Comparison of ENCODE assay signal across 8 cellular contexts in the genomic region with DNA sequence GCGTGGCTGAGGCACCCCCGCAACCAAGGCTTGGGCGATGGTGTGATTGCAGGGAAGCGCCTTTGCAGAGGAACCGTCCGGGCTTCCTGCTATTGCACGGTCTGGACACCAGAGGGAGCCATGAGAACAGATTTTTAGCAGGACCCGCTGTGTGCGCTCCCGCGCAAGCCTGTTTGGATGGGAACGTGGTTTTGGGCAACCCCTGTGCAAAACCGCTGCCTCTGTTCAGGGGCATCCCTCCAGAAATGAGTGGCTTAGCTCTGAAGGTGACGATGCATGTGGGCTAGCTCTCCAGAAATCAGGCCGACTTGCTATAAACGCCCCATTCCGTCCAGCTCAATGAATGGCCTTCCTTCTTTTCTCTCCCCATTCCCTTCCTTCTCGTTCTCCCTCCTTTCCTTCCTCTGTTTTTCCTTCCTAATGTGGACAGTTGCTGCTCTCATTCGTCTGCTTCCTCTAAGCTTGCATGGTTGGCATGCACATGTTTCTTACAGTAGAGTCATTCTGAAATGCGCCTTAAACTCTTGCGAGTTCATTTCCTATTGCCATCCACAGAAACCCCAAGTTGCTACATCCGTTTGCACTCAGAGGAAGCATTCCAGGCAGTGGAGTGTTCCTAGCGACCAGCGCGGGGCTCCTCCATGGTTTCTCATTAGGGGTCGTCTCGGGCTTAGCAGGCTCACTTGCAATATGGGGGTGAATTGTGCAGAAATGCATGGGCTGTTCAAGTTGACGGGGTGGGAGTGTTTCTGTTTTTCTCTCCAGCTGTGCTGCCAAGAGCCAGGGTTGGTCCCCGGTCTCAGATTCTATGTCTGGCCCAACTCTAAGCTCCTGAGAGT.
DNase-seq lines count a peak whose midpoint lies in the region; ATAC-seq, FAIRE-seq and TF ChIP-seq lines count a peak whose summit lies in the region.

No MANE protein-coding gene starts in this region.

- intact Hi-C loops in GM12878 (cut with micrococcal nuclease; ENCODE audit: unreplicated experiment), result loop anchor here (1.0 kb wide), 1 partner anchor 904 kb away; no protein-coding TSS in a partner anchor

- H3K4me3 ChIP-seq in MG63 (no peak overlapping the region), GM12878 (peak overlapping the region; percentile 27; the same call in 1 of the 2 replicates), iPS DF 6.9 (ENCODE audit: low read length) (no peak overlapping the region), skeletal muscle satellite cell (ENCODE audit: low read length) (peak overlapping the region; percentile 38)

- TF ChIP-seq POLR2A in GM12878 (IDR thresholded peaks at IDR 0.05; ENCODE audit: low read depth, low read length), result no peak

- ATAC-seq in GM21576 (IDR thresholded peaks at IDR 0.05; ENCODE audit: unreplicated experiment), result peak; percentile 47
- peak; percentile 92 for ATAC-seq in GM12878

- no peak for TF ChIP-seq EP300 in GM12878 (IDR thresholded peaks at IDR 0.05; ENCODE audit: borderline replicate concordance in 1 of 2, control insufficient read depth in 1 of 2, low read depth in 2 of 2, low read length in 2 of 2)

- H3K4me2 ChIP-seq in GM12878 (ENCODE audit: control insufficient read depth, insufficient read depth) (peak overlapping the region; percentile 68), skeletal muscle satellite cell (ENCODE audit: low read length) (peak overlapping the region; percentile 75)

- TF ChIP-seq RAD21 in GM12878 (IDR thresholded peaks at IDR 0.05; ENCODE audit: insufficient read depth, low read depth, low read length), result peak; percentile 75

- DNase-seq in COLO829 (ENCODE audit: low spot score) (peak; percentile 63), MG63 (peak; percentile 42), GM12878 (ENCODE audit: low read depth, low spot score) (no peak), iPS DF 6.9 (ENCODE audit: low read depth, low spot score) (peak; percentile 70), glomerular visceral epithelial cell (ENCODE audit: extremely low spot score) (no peak)
- DNase-seq in T-helper 2 cell treated with Interferon-gamma antibody and Interleukin-4, amounts not matched to agents 5 μg/mL and 100 μg/mL, for 36 hours (ENCODE audit: low spot score), result peak; percentile 32

- H3K27me3 Mint-ChIP-seq in T-helper 2 cell treated with Interferon-gamma antibody and Interleukin-4, amounts not matched to agents 5 μg/mL and 100 μg/mL, for 36 hours (ENCODE audit: low read depth), result no peaks in the 10 kb centered on the region

- H4K20me1 ChIP-seq in GM12878 (ENCODE audit: control insufficient read depth, insufficient read depth), result no peaks in the 10 kb centered on the region

- peaks cover 3% of the 10 kb centered on the region for H3K4me1 Mint-ChIP-seq in T-helper 2 cell treated with Interferon-gamma antibody and Interleukin-4, amounts not matched to agents 5 μg/mL and 100 μg/mL, for 36 hours (ENCODE audit: low read depth)

- H3K9me3 ChIP-seq in MG63 (no peaks in the 10 kb centered on the region), GM12878 (replicated peaks; ENCODE audit: control insufficient read depth, insufficient read depth, low read length) (no peaks in the 10 kb centered on the region), iPS DF 6.9 (ENCODE audit: control insufficient read depth, insufficient read depth, low read length) (no peaks in the 10 kb centered on the region), skeletal muscle satellite cell (replicated peaks; ENCODE audit: low read length) (no peaks in the 10 kb centered on the region)

- H3K9ac ChIP-seq in GM12878 (ENCODE audit: control insufficient read depth, insufficient read depth, low read length), result no peak overlapping the region
- H3K9ac ChIP-seq in skeletal muscle satellite cell (ENCODE audit: low read depth, low read length), result no peak overlapping the region

- POLR2A ChIA-PET in GM12878 (lab: Charles Lee), result no interaction called here

- WGBS in GM12878 (ENCODE audit: insufficient coverage, insufficient replicate concordance, low lambda C conversion rate, missing lambda C conversion rate), result 2% methylated on average over 29 of the region's 29 CpGs
- no CpG with 5 or more reads among the region's 29 CpGs for WGBS in iPS DF 6.9 (ENCODE audit: insufficient coverage, insufficient read length)

- peak; percentile 79 to 86 (median 83) for TF ChIP-seq CTCF in GM12878 (IDR thresholded peaks at IDR 0.05 in 2 of 3, conservative IDR thresholded peaks at IDR 0.05 in 1 of 3; ENCODE audit: control insufficient read depth in 2 of 3, extremely low read depth in 1 of 3, insufficient read depth in 1 of 3, low read depth in 3 of 3, low read length in 3 of 3)

- no peaks in the 10 kb centered on the region for H3K79me2 ChIP-seq in GM12878 (ENCODE audit: control insufficient read depth, insufficient read depth, low read length)

- H3K27ac Mint-ChIP-seq in T-helper 2 cell treated with Interferon-gamma antibody and Interleukin-4, amounts not matched to agents 5 μg/mL and 100 μg/mL, for 36 hours, result no peak overlapping the region

- CTCF ChIA-PET in GM12878 (lab: Yijun Ruan, JAX), result interaction anchor here (0.6 to 2.9 kb wide), 15 partner anchors 9 to 917 kb away, joined by 3 to 38 read pairs (median 3); no protein-coding TSS in a partner anchor

- H3K36me3 Mint-ChIP-seq in T-helper 2 cell treated with Interferon-gamma antibody and Interleukin-4, amounts not matched to agents 5 μg/mL and 100 μg/mL, for 36 hours (ENCODE audit: low read depth), result no peaks in the 10 kb centered on the region

- no TSS peak for BruUV-seq in GM12878 (replicated peaks; lab: Mats Ljungman, UMichigan)

- H3K27me3 ChIP-seq in MG63 (no peaks in the 10 kb centered on the region), GM12878 (replicated peaks in 1 of 2; ENCODE audit: control insufficient read depth in 2 of 2, insufficient read depth in 2 of 2, low read length in 1 of 2) (no peaks in the 10 kb centered on the region), iPS DF 6.9 (ENCODE audit: control insufficient read depth, insufficient read depth, low read length) (no peaks in the 10 kb centered on the region; the same call in 1 of the 2 replicates), skeletal muscle satellite cell (ENCODE audit: control insufficient read depth, insufficient read depth, low read length) (no peaks in the 10 kb centered on the region)

- no peaks in the 10 kb centered on the region for H3K36me3 ChIP-seq in MG63
- H3K36me3 ChIP-seq in GM12878 (ENCODE audit: control insufficient read depth in 2 of 2, insufficient read depth in 2 of 2, low read length in 1 of 2), result no peaks in the 10 kb centered on the region
- no peaks in the 10 kb centered on the region for H3K36me3 ChIP-seq in iPS DF 6.9 (ENCODE audit: control insufficient read depth, insufficient read depth, low read length)
- H3K36me3 ChIP-seq in skeletal muscle satellite cell (ENCODE audit: insufficient read depth, low read length), result no peaks in the 10 kb centered on the region

- in situ Hi-C loops in GM12878 (cut with MboI), result no loop called here

- H3K4me3 Mint-ChIP-seq in T-helper 2 cell treated with Interferon-gamma antibody and Interleukin-4, amounts not matched to agents 5 μg/mL and 100 μg/mL, for 36 hours, result no peak overlapping the region

- no peaks in the 10 kb centered on the region for H3K9me3 Mint-ChIP-seq in T-helper 2 cell treated with Interferon-gamma antibody and Interleukin-4, amounts not matched to agents 5 μg/mL and 100 μg/mL, for 36 hours

- peaks cover 5% of the 10 kb centered on the region for H3K4me1 ChIP-seq in GM12878 (ENCODE audit: control insufficient read depth, insufficient read depth, low read length)
- peaks cover 4% of the 10 kb centered on the region; the same call in 1 of the 2 replicates for H3K4me1 ChIP-seq in iPS DF 6.9 (ENCODE audit: control insufficient read depth, insufficient read depth, low read length)
- H3K4me1 ChIP-seq in skeletal muscle satellite cell (ENCODE audit: control insufficient read depth, insufficient read depth, low read length), result peaks cover 6% of the 10 kb centered on the region

- SMC1A ChIA-PET in GM12878 (lab: Charles Lee; ENCODE audit: uncharacterized antibody, unreplicated experiment), result interaction anchor here (1.1 to 3.7 kb wide), 8 partner anchors 20 to 912 kb away, joined by 3 to 21 read pairs (median 5); no protein-coding TSS in a partner anchor

- H2AFZ ChIP-seq in GM12878 (ENCODE audit: control insufficient read depth, low read depth, low read length), result peak overlapping the region; percentile 75

- no peak overlapping the region for H3K27ac ChIP-seq in GM12878 (ENCODE audit: control insufficient read depth, insufficient read depth)
- H3K27ac ChIP-seq in iPS DF 6.9 (ENCODE audit: low read length), result no peak overlapping the region

- peak; percentile 79 for FAIRE-seq in GM12878 (lab: Jason Lieb, UNC)

- RAD21 ChIA-PET in GM12878 (lab: Charles Lee; ENCODE audit: unreplicated experiment), result interaction anchor here (0.7 to 2.2 kb wide), 6 partner anchors 27 to 904 kb away, joined by 3 to 10 read pairs (median 4); no protein-coding TSS in a partner anchor

TF ChIP-seq in GM12878, 131 proteins besides CTCF, POLR2A, EP300 and RAD21 (continues in another document):
- peak; percentile 96 for TF ChIP-seq ZNF384 (IDR thresholded peaks at IDR 0.05; ENCODE audit: borderline replicate concordance, low read depth, low read length)
- TF ChIP-seq RUNX3 (IDR thresholded peaks at IDR 0.05; ENCODE audit: low read length), result peak; percentile 59
- TF ChIP-seq TCF7 (IDR thresholded peaks at IDR 0.05; ENCODE audit: borderline replicate concordance), result no peak
- TF ChIP-seq, protein P1, sequence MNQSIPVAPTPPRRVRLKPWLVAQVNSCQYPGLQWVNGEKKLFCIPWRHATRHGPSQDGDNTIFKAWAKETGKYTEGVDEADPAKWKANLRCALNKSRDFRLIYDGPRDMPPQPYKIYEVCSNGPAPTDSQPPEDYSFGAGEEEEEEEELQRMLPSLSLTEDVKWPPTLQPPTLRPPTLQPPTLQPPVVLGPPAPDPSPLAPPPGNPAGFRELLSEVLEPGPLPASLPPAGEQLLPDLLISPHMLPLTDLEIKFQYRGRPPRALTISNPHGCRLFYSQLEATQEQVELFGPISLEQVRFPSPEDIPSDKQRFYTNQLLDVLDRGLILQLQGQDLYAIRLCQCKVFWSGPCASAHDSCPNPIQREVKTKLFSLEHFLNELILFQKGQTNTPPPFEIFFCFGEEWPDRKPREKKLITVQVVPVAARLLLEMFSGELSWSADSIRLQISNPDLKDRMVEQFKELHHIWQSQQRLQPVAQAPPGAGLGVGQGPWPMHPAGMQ (IDR thresholded peaks at IDR 0.05; ENCODE audit: borderline replicate concordance), result no peak
- no peak for TF ChIP-seq ZSCAN29 (IDR thresholded peaks at IDR 0.05)
- no peak for TF ChIP-seq TAF1 (IDR thresholded peaks at IDR 0.05; ENCODE audit: borderline replicate concordance, low read depth, low read length)
- no peak for TF ChIP-seq CREB1 (IDR thresholded peaks at IDR 0.05; ENCODE audit: low read depth)
- no peak for TF ChIP-seq SREBF1 (IDR thresholded peaks at IDR 0.05; ENCODE audit: low read length)
- TF ChIP-seq ZBED1 (IDR thresholded peaks at IDR 0.05; ENCODE audit: borderline replicate concordance), result no peak
- TF ChIP-seq CHD1 (IDR thresholded peaks at IDR 0.05; ENCODE audit: low read depth, low read length), result no peak
- TF ChIP-seq CBX5 (IDR thresholded peaks at IDR 0.05; ENCODE audit: low read depth), result no peak
- TF ChIP-seq SMC3 (IDR thresholded peaks at IDR 0.05; ENCODE audit: borderline replicate concordance, low read length), result peak; percentile 75
- no peak for TF ChIP-seq FOXK2 (IDR thresholded peaks at IDR 0.05)

Comparison
In these comparisons a context has a peak if more than half of its experiments do, and no peak if none do; other contexts are left out.
1. DNase-seq: peak in COLO829 (single experiment), MG63 (single experiment), T-helper 2 cell treated with Interferon-gamma antibody and Interleukin-4, amounts not matched to agents 5 μg/mL and 100 μg/mL, for 36 hours (single experiment) and iPS DF 6.9 (single experiment); none in GM12878 (single experiment) and glomerular visceral epithelial cell (single experiment).
2. H3K4me3 ChIP-seq: peak in GM12878 (single experiment) and skeletal muscle satellite cell (single experiment); none in MG63 (single experiment) and iPS DF 6.9 (single experiment).